8 cellular contexts compared by ENCODE assay signal in genomic region chr12:67068204-67068731, GRCh38.
DNase-seq lines count a peak whose midpoint lies in the region; ATAC-seq and TF ChIP-seq lines count a peak whose summit lies in the region.

No MANE protein-coding gene starts in this region.

- TF ChIP-seq POLR2A in heart left ventricle (IDR thresholded peaks at IDR 0.05) = no peak

- peaks cover 16% of the 10 kb centered on the region for H3K4me1 Mint-ChIP-seq in activated CD8-positive, alpha-beta T cell treated with anti-CD3 and anti-CD28 coated beads, Interleukin-2, amount 10 ng/mL, durations not matched to agents 7 days and 5 days (ENCODE audit: low read depth)

- CTCF ChIA-PET in activated CD8-positive, alpha-beta T cell treated with anti-CD3 and anti-CD28 coated beads, Interleukin-2, amount 10 ng/mL, durations not matched to agents 7 days and 5 days (lab: Charles Lee) = no interaction called here

- H3K9me3 Mint-ChIP-seq in activated CD8-positive, alpha-beta T cell treated with anti-CD3 and anti-CD28 coated beads, Interleukin-2, amount 10 ng/mL, durations not matched to agents 7 days and 5 days (ENCODE audit: insufficient read depth) = no peaks in the 10 kb centered on the region

- H3K27me3 Mint-ChIP-seq in activated CD8-positive, alpha-beta T cell treated with anti-CD3 and anti-CD28 coated beads, Interleukin-2, amount 10 ng/mL, durations not matched to agents 7 days and 5 days (ENCODE audit: low read depth) = peaks cover 41% of the 10 kb centered on the region

- peaks cover 4 to 66% (median 17%) of the 10 kb centered on the region in 9 donors for H3K27me3 ChIP-seq in heart left ventricle

- H3K4me3 ChIP-seq in heart left ventricle = peak overlapping the region in 11 of 12 donors; percentile 40 to 65 (median 57)
- H3K4me3 ChIP-seq in skeletal muscle cell (ENCODE audit: low read depth, low read length) = peak overlapping the region; percentile 51

- ATAC-seq in activated CD8-positive, alpha-beta T cell treated with anti-CD3 and anti-CD28 coated beads, Interleukin-2, amount 10 ng/mL, durations not matched to agents 7 days and 5 days = no peak
- no peak for ATAC-seq in heart left ventricle
- ATAC-seq in activated CD4-positive, CD25-positive, alpha-beta regulatory T cell treated with anti-CD3 and anti-CD28 coated beads, Interleukin-2, amount 50 U/mL, for 24 hours = no peak

- WGBS in heart left ventricle, 4 donors = 3 to 5% (median 3%) methylated on average over 20 of the region's 20 CpGs

- H3K36me3 ChIP-seq in heart left ventricle = no peaks in the 10 kb centered on the region

- H3K4me1 ChIP-seq in heart left ventricle = peaks cover 0 to 22% (median 3%) of the 10 kb centered on the region in 12 donors

- intact Hi-C loops in heart left ventricle (cut with DNase I) = no loop called here

- no peak overlapping the region for H3K27ac Mint-ChIP-seq in activated CD8-positive, alpha-beta T cell treated with anti-CD3 and anti-CD28 coated beads, Interleukin-2, amount 10 ng/mL, durations not matched to agents 7 days and 5 days

- peak; percentile 34 for DNase-seq in stimulated activated CD4-positive, alpha-beta T cell treated with anti-CD3 and anti-CD28 coated beads, Interleukin-15, amount 100 ng/mL, for 24 hours
- DNase-seq in stimulated activated CD4-positive, alpha-beta T cell treated with anti-CD3 and anti-CD28 coated beads, Interleukin-4, amount 100 ng/mL, for 1 hour = no peak
- no peak for DNase-seq in activated CD8-positive, alpha-beta T cell treated with anti-CD3 and anti-CD28 coated beads, Interleukin-2, amount 10 ng/mL, durations not matched to agents 7 days and 5 days
- DNase-seq in heart left ventricle (no peak), skeletal muscle cell (ENCODE audit: low read depth) (no peak), medulla oblongata (ENCODE audit: extremely low spot score) (no peak), MV-4-11 (lab: John Stamatoyannopoulos, UW) (no peak)

- H3K36me3 Mint-ChIP-seq in activated CD8-positive, alpha-beta T cell treated with anti-CD3 and anti-CD28 coated beads, Interleukin-2, amount 10 ng/mL, durations not matched to agents 7 days and 5 days (ENCODE audit: low read depth) = no peaks in the 10 kb centered on the region

- H3K27ac ChIP-seq in heart left ventricle = peak overlapping the region in 1 of 12 donors; percentile 25

- H3K4me3 Mint-ChIP-seq in activated CD8-positive, alpha-beta T cell treated with anti-CD3 and anti-CD28 coated beads, Interleukin-2, amount 10 ng/mL, durations not matched to agents 7 days and 5 days = peak overlapping the region; percentile 62

- POLR2A ChIA-PET in activated CD8-positive, alpha-beta T cell treated with anti-CD3 and anti-CD28 coated beads, Interleukin-2, amount 10 ng/mL, durations not matched to agents 7 days and 5 days (lab: Charles Lee) = no interaction called here

- TF ChIP-seq CTCF in heart left ventricle (IDR thresholded peaks at IDR 0.05) = no peak

- no peaks in the 10 kb centered on the region for H3K9me3 ChIP-seq in heart left ventricle
